In the genomic region with DNA sequence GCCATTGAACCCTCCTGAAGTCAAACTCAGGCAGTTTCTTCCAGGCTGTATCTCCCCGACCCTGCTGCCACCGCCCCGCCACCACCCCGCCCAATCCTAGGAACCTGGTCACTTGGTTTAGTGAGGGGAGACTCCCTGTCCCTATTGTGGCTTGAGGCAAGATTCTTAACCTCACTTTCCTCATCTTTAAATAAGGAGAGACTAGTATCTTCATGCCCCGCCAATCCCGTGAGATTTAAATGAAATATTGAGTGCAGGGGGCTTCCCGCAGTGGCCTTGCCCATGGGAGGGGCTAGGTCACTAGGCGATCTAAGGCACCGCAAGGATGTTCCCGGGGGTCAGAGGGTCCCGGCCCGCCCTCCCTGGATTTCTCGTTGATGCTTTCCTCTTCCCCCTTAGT, we compare ENCODE assay signal across 8 cellular contexts. TPM values are rescaled to one million over a fixed set of nuclear protein-coding genes. Genes with fewer than 3 reads are reported as not detected.
DNase-seq lines count a peak whose midpoint lies in the region; ATAC-seq and TF ChIP-seq lines count a peak whose summit lies in the region.
"Had no signal": no experiment of that assay in that cellular context is flagged by ENCODE, and none has a peak within 500 bp of the region (broad histone marks: within the 10 kb centered on the region; RNA-seq: fewer than 3 reads in every experiment).

No MANE protein-coding gene starts in this region.

- H3K9ac ChIP-seq in ES-I3 (ENCODE audit: low read depth, low read length): peak overlapping the region; percentile 71

- H3K36me3 ChIP-seq in ES-I3 (ENCODE audit: insufficient read depth, low read length): no peaks in the 10 kb centered on the region
- H3K36me3 ChIP-seq: tibial artery had no signal

- peaks cover 3% of the 10 kb centered on the region; the same call in 1 of the 2 replicates for H3K4me1 ChIP-seq in ES-I3 (ENCODE audit: insufficient read depth, low read length)

- ATAC-seq in activated naive CD8-positive, alpha-beta T cell treated with anti-CD3 and anti-CD28 coated beads, Interleukin-2, amount 10 ng/mL, durations not matched to agents 7 days and 5 days (ENCODE audit: low read depth): no peak

- H3K36me3 Mint-ChIP-seq in activated naive CD8-positive, alpha-beta T cell treated with anti-CD3 and anti-CD28 coated beads, Interleukin-2, amount 10 ng/mL, durations not matched to agents 7 days and 5 days: peaks cover 2% of the 10 kb centered on the region
- peaks cover 10% of the 10 kb centered on the region for H3K36me3 Mint-ChIP-seq in mesothelial cell of epicardium

- POLR2A ChIA-PET in activated naive CD8-positive, alpha-beta T cell treated with anti-CD3 and anti-CD28 coated beads, Interleukin-2, amount 10 ng/mL, durations not matched to agents 7 days and 5 days (lab: Charles Lee): no interaction called here

- in situ Hi-C loops in GM13976 (cut with MboI; ENCODE audit: low sequenced_read_pairs, unreplicated experiment): no loop called here

- H3K9me3 Mint-ChIP-seq in activated naive CD8-positive, alpha-beta T cell treated with anti-CD3 and anti-CD28 coated beads, Interleukin-2, amount 10 ng/mL, durations not matched to agents 7 days and 5 days: peaks cover 3% of the 10 kb centered on the region
- H3K9me3 Mint-ChIP-seq in mesothelial cell of epicardium: peaks cover 7% of the 10 kb centered on the region

- peaks cover 5% of the 10 kb centered on the region for H3K4me1 Mint-ChIP-seq in activated naive CD8-positive, alpha-beta T cell treated with anti-CD3 and anti-CD28 coated beads, Interleukin-2, amount 10 ng/mL, durations not matched to agents 7 days and 5 days
- peaks cover 7% of the 10 kb centered on the region for H3K4me1 Mint-ChIP-seq in mesothelial cell of epicardium

- no peak for DNase-seq in activated naive CD8-positive, alpha-beta T cell treated with anti-CD3 and anti-CD28 coated beads, Interleukin-2, amount 10 ng/mL, durations not matched to agents 7 days and 5 days
- DNase-seq in mesothelial cell of epicardium (ENCODE audit: low spot score in 2 of 2, unreplicated experiment in 2 of 2) (no peak), GM13976 (ENCODE audit: low spot score) (no peak), GM03348 (ENCODE audit: low spot score) (no peak)
- DNase-seq in stimulated activated naive CD4-positive, alpha-beta T cell (lab: John Stamatoyannopoulos, UW): no peak
- DNase-seq: NCI-H82, tibial artery had no signal

- TF ChIP-seq CTCF in mesothelial cell of epicardium (IDR thresholded peaks at IDR 0.05; ENCODE audit: unreplicated experiment): no peak
- no peak for TF ChIP-seq CTCF in GM13976 (IDR thresholded peaks at IDR 0.05; ENCODE audit: borderline replicate concordance, control extremely low read depth, extremely low read depth, insufficient read depth, missing control alignments)

- H3K4me3 Mint-ChIP-seq in activated naive CD8-positive, alpha-beta T cell treated with anti-CD3 and anti-CD28 coated beads, Interleukin-2, amount 10 ng/mL, durations not matched to agents 7 days and 5 days: peak overlapping the region; percentile 50
- H3K4me3 Mint-ChIP-seq in mesothelial cell of epicardium: peak overlapping the region; percentile 70

- H3K27me3 Mint-ChIP-seq in activated naive CD8-positive, alpha-beta T cell treated with anti-CD3 and anti-CD28 coated beads, Interleukin-2, amount 10 ng/mL, durations not matched to agents 7 days and 5 days: peaks cover 51% of the 10 kb centered on the region
- H3K27me3 Mint-ChIP-seq in mesothelial cell of epicardium (ENCODE audit: low read depth): peaks cover 51% of the 10 kb centered on the region

- no peak overlapping the region for H3K27ac Mint-ChIP-seq in activated naive CD8-positive, alpha-beta T cell treated with anti-CD3 and anti-CD28 coated beads, Interleukin-2, amount 10 ng/mL, durations not matched to agents 7 days and 5 days
- no peak overlapping the region for H3K27ac Mint-ChIP-seq in mesothelial cell of epicardium

- H3K9me3 ChIP-seq in ES-I3 (ENCODE audit: control insufficient read depth, insufficient read depth, low read length): no peaks in the 10 kb centered on the region

RNA-seq across cellular contexts. Expression of a gene that starts 1.0 kb away (rescaled TPM):
- 1 to 10 TPM; 1.1 to 1.8 TPM for total RNA-seq in activated naive CD8-positive, alpha-beta T cell treated with anti-CD3 and anti-CD28 coated beads, Interleukin-2, amount 10 ng/mL, durations not matched to agents 7 days and 5 days
- 11.9 to 12.9 TPM (median 12.7 TPM) in 3 replicates for total RNA-seq in mesothelial cell of epicardium

RNA-seq across cellular contexts. Expression of a gene that starts 34.2 kb away (rescaled TPM):
- total RNA-seq in activated naive CD8-positive, alpha-beta T cell treated with anti-CD3 and anti-CD28 coated beads, Interleukin-2, amount 10 ng/mL, durations not matched to agents 7 days and 5 days: not detected
- 27.9 to 29.3 TPM (median 28.7 TPM) in 3 replicates for total RNA-seq in mesothelial cell of epicardium

RNA-seq across cellular contexts. Expression of a gene that starts 37.7 kb away (rescaled TPM):
- total RNA-seq in activated naive CD8-positive, alpha-beta T cell treated with anti-CD3 and anti-CD28 coated beads, Interleukin-2, amount 10 ng/mL, durations not matched to agents 7 days and 5 days: 10 to 100 TPM; 59.0 to 59.1 TPM
- total RNA-seq in mesothelial cell of epicardium: 50.8 to 55.3 TPM (median 54.4 TPM) in 3 replicates

RNA-seq across cellular contexts. Expression of a gene that starts 45.5 kb away (rescaled TPM):
- total RNA-seq in activated naive CD8-positive, alpha-beta T cell treated with anti-CD3 and anti-CD28 coated beads, Interleukin-2, amount 10 ng/mL, durations not matched to agents 7 days and 5 days: not detected
- not detected in 3 replicates for total RNA-seq in mesothelial cell of epicardium

RNA-seq across cellular contexts. Expression of a gene that starts 53.4 kb away (rescaled TPM):
- total RNA-seq in activated naive CD8-positive, alpha-beta T cell treated with anti-CD3 and anti-CD28 coated beads, Interleukin-2, amount 10 ng/mL, durations not matched to agents 7 days and 5 days: not detected
- 3.3 to 4.3 TPM (median 3.4 TPM) in 3 replicates for total RNA-seq in mesothelial cell of epicardium

Comparison
In these comparisons a context has a peak if more than half of its experiments do, and no peak if none do; other contexts are left out.
1. RNA of a gene that starts 34.2 kb away (total RNA-seq): 27.9 to 29.3 TPM in mesothelial cell of epicardium; not detected in activated naive CD8-positive, alpha-beta T cell treated with anti-CD3 and anti-CD28 coated beads, Interleukin-2, amount 10 ng/mL, durations not matched to agents 7 days and 5 days; every median in the first group is over 10 times any median in the second.